Comparison of ENCODE assay signal across 9 cellular contexts in the genomic region with DNA sequence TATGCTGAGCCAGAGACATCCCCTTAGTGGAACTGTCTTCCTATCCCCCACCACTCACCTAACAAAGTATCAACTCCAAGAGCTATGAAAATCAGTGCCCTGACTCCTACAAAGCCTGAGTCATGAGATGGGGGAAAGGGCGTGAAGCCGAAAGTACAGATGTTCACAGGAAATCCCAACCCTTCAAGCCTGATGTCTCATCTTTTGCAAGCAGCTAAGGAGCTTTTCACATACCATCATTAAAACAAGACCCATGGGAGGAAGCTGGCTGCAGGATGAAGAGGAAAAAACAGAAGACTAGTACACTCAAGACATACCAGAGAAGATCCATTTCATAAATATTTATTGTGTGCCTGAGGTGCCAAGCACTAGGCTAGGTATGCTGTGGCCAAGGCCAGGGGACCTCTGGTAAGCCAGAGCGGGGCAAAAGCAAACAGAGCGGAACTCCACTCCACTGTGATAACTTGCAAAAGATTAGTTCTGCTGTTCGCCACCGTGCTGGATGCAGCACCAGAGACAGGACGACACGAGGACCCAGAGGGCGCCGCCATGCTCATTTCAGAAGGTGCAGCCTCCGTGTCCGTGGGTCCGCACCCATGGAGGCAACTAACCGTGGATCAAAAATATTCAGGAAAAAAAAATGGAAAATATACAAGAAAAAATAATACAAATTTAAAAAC. TPM values are rescaled to one million over a fixed set of nuclear protein-coding genes. Genes with fewer than 3 reads are reported as not detected.
DNase-seq lines count a peak whose midpoint lies in the region; ATAC-seq, FAIRE-seq and TF ChIP-seq lines count a peak whose summit lies in the region.
"Had no signal": no experiment of that assay in that cellular context is flagged by ENCODE, and none has a peak within 500 bp of the region (broad histone marks: within the 10 kb centered on the region; RNA-seq: fewer than 3 reads in every experiment).

No MANE protein-coding gene starts in this region.

- no peak for TF ChIP-seq POLR2A in GM12891 (IDR thresholded peaks at IDR 0.05; ENCODE audit: low read depth, low read length)

- no peak overlapping the region for H3K4me3 Mint-ChIP-seq in T-helper 17 cell

- TF ChIP-seq CTCF in fibroblast of the aortic adventitia (IDR thresholded peaks at IDR 0.05; ENCODE audit: insufficient read depth, low read length) = no peak

- no peaks in the 10 kb centered on the region for H3K36me3 ChIP-seq in small intestine (ENCODE audit: control insufficient read depth in 2 of 2, insufficient read depth in 2 of 2, low read length in 2 of 2)

- H3K4me1 Mint-ChIP-seq in T-helper 17 cell = peaks cover 22% of the 10 kb centered on the region

- ATAC-seq in T-helper 17 cell = no peak
- no peak for ATAC-seq in GM21825 (IDR thresholded peaks at IDR 0.05; ENCODE audit: unreplicated experiment)
- no peak for ATAC-seq in HG02938 (IDR thresholded peaks at IDR 0.05; ENCODE audit: unreplicated experiment)
- ATAC-seq in left colon = no peak
- ATAC-seq in GM21367 (IDR thresholded peaks at IDR 0.05; ENCODE audit: unreplicated experiment) = no peak

- H3K27me3 Mint-ChIP-seq in T-helper 17 cell = no peaks in the 10 kb centered on the region

- DNase-seq in GM12891 (ENCODE audit: insufficient read length, low spot score) (no peak), T-helper 17 cell (no peak), fibroblast of the aortic adventitia (ENCODE audit: low read depth) (peak; percentile 91), small intestine (no peak), left colon (no peak)
- DNase-seq: NCI-H524 had no signal

- intact Hi-C loops in left colon (cut with DNase I, micrococcal nuclease) = no loop called here

- H3K4me3 ChIP-seq in fibroblast of the aortic adventitia (ENCODE audit: low read depth, low read length) = no peak overlapping the region
- no peak overlapping the region for H3K4me3 ChIP-seq in small intestine (ENCODE audit: low read depth in 1 of 2, low read length in 2 of 2)

- no peaks in the 10 kb centered on the region for H3K36me3 Mint-ChIP-seq in T-helper 17 cell (ENCODE audit: low read depth)

- 85 to 90% (median 88%) methylated on average over 14 of the region's 14 CpGs for WGBS in small intestine, 3 donors

- peak overlapping the region; percentile 74 for H3K27ac Mint-ChIP-seq in T-helper 17 cell

- H3K9me3 ChIP-seq in T-helper 17 cell (ENCODE audit: control insufficient read depth, low read length, poor library complexity, severe bottlenecking) (no peaks in the 10 kb centered on the region), small intestine (ENCODE audit: control insufficient read depth, low read depth) (no peaks in the 10 kb centered on the region)

- peak overlapping the region; percentile 99 to 100 for H3K27ac ChIP-seq in small intestine (ENCODE audit: low read depth in 1 of 2, low read length in 1 of 2)

- peaks cover 8 to 10% of the 10 kb centered on the region in 2 donors for H3K4me1 ChIP-seq in small intestine (ENCODE audit: control insufficient read depth in 2 of 2, insufficient read depth in 1 of 2, low read depth in 1 of 2, low read length in 1 of 2)

- H3K27me3 ChIP-seq in small intestine (ENCODE audit: control insufficient read depth in 2 of 2, insufficient read depth in 2 of 2, low read length in 2 of 2) = no peaks in the 10 kb centered on the region

- FAIRE-seq in GM12891 (lab: Jason Lieb, UNC) (peak; percentile 23), small intestine (lab: Jason Lieb, UNC) (no peak)

TF ChIP-seq in GM12891, 5 proteins besides CTCF, POLR2A, EP300 and RAD21:
- TF ChIP-seq POLR2AphosphoS5 (IDR thresholded peaks at IDR 0.05; ENCODE audit: low read depth, low read length) = no peak
- no peak for TF ChIP-seq PAX5 (IDR thresholded peaks at IDR 0.05; ENCODE audit: insufficient read depth, low read length, severe bottlenecking)
- no peak for TF ChIP-seq POU2F2 (IDR thresholded peaks at IDR 0.05; ENCODE audit: low read depth, low read length)
- TF ChIP-seq SPI1 (IDR thresholded peaks at IDR 0.05; ENCODE audit: low read depth, low read length) = no peak
- TF ChIP-seq TAF1 (IDR thresholded peaks at IDR 0.05; ENCODE audit: low read depth, low read length) = no peak

RNA-seq across cellular contexts. Expression of a gene that starts 4.5 kb away (rescaled TPM):
- 7.7 TPM for polyA plus RNA-seq in GM12891 (2012; ENCODE audit: low read depth, missing spikeins)
- total RNA-seq in T-helper 17 cell (100 to 1,000 TPM in 1 of 2 donors, 10 to 100 TPM in 1; 92.9 to 110 TPM), fibroblast of the aortic adventitia (ENCODE audit: low replicate concordance) (12.2 and 17.7 TPM in 2 replicates), left colon (10 to 100 TPM; 22.3 to 25.6 TPM)
- polyA plus RNA-seq in small intestine = 10 to 100 TPM in 1 of 3 donors, 1 to 10 TPM in 2; 4.2 to 11.6 (median 4.6) TPM
